In genomic region chr1:155261401-155261887, GRCh38 we compare ENCODE assay signal across 9 cellular contexts. TPM values are rescaled to one million over a fixed set of nuclear protein-coding genes. Genes with fewer than 3 reads are reported as not detected.
DNase-seq lines count a peak whose midpoint lies in the region; ATAC-seq, FAIRE-seq and TF ChIP-seq lines count a peak whose summit lies in the region.
"Had no signal": no experiment of that assay in that cellular context is flagged by ENCODE, and none has a peak within 500 bp of the region (broad histone marks: within the 10 kb centered on the region; RNA-seq: fewer than 3 reads in every experiment).

No MANE protein-coding gene starts in this region.

- H3K4me3 ChIP-seq in LNCaP clone FGC (ENCODE audit: low read depth, low read length) (peak overlapping the region; percentile 96), muscle layer of duodenum (ENCODE audit: low read depth in 1 of 2, low read length in 2 of 2) (peak overlapping the region; percentile 93 to 96)

- H3K9me3 Mint-ChIP-seq in activated T-cell treated with anti-CD3 and anti-CD28 coated beads, Interleukin-2, amount 50 U/mL, for 4 hours, result no peaks in the 10 kb centered on the region

- ATAC-seq in activated T-cell treated with anti-CD3 and anti-CD28 coated beads, Interleukin-2, amount 50 U/mL, for 4 hours, result peak; percentile 39

- H3K9me3 ChIP-seq in muscle layer of duodenum (ENCODE audit: control insufficient read depth in 1 of 2, low read length in 2 of 2), result no peaks in the 10 kb centered on the region

- H3K4me3 Mint-ChIP-seq in activated T-cell treated with anti-CD3 and anti-CD28 coated beads, Interleukin-2, amount 50 U/mL, for 4 hours, result peak overlapping the region; percentile 99

- TF ChIP-seq CTCF in LNCaP clone FGC (IDR thresholded peaks at IDR 0.05; ENCODE audit: control insufficient read depth, extremely low read depth, insufficient read depth) (no peak), GM13977 (IDR thresholded peaks at IDR 0.05; ENCODE audit: extremely low read depth, insufficient read depth, missing control alignments) (no peak)

- FAIRE-seq in GM12891 (lab: Jason Lieb, UNC), result no peak

- H3K4me1 ChIP-seq in muscle layer of duodenum (ENCODE audit: control insufficient read depth in 1 of 2, insufficient read depth in 2 of 2, low read length in 2 of 2), result peaks cover 11 to 17% of the 10 kb centered on the region in 2 donors

- in situ Hi-C loops in GM13977 (cut with MboI; ENCODE audit: low pct_unique_long_range_greater_than_20kb, low sequenced_read_pairs, unreplicated experiment), result loop anchor here (25.0 kb wide), 1 partner anchor 326 kb away; no protein-coding TSS in a partner anchor

- H3K4me1 Mint-ChIP-seq in activated T-cell treated with anti-CD3 and anti-CD28 coated beads, Interleukin-2, amount 50 U/mL, for 4 hours (ENCODE audit: low read depth), result peaks cover 32% of the 10 kb centered on the region

- H3K27me3 Mint-ChIP-seq in activated T-cell treated with anti-CD3 and anti-CD28 coated beads, Interleukin-2, amount 50 U/mL, for 4 hours (ENCODE audit: low read depth), result no peaks in the 10 kb centered on the region

- TF ChIP-seq POLR2A in GM12891 (IDR thresholded peaks at IDR 0.05; ENCODE audit: low read depth, low read length), result no peak

- H3K36me3 ChIP-seq in muscle layer of duodenum (ENCODE audit: control insufficient read depth in 1 of 2, insufficient read depth in 2 of 2, low read length in 2 of 2), result peaks cover 41 to 54% of the 10 kb centered on the region in 2 donors

- peak overlapping the region; percentile 77 for H3K27ac ChIP-seq in caudate nucleus (ENCODE audit: low read depth, low read length)
- peak overlapping the region; percentile 83 for H3K27ac ChIP-seq in muscle layer of duodenum (ENCODE audit: low read length)

- H3K27me3 ChIP-seq in muscle layer of duodenum (ENCODE audit: low read depth, low read length), result no peaks in the 10 kb centered on the region

- DNase-seq in activated T-cell treated with anti-CD3 and anti-CD28 coated beads, Interleukin-2, amount 50 U/mL, for 4 hours, result no peak
- no peak for DNase-seq in activated T-cell treated with anti-CD3 and anti-CD28 coated beads, Interleukin-2, amount 50 U/mL, for 1 hour
- no peak for DNase-seq in LNCaP clone FGC (ENCODE audit: low read depth)
- peak in 3 of 61 donors; percentile 39 to 44 (median 43) for DNase-seq in caudate nucleus (lab: John Stamatoyannopoulos, UW)
- no peak for DNase-seq in GM13977 (ENCODE audit: low spot score)
- DNase-seq in GM12891 (ENCODE audit: insufficient read length, low spot score), result no peak
- DNase-seq in NCI-H187 (lab: John Stamatoyannopoulos, UW), result no peak

- H3K36me3 Mint-ChIP-seq in activated T-cell treated with anti-CD3 and anti-CD28 coated beads, Interleukin-2, amount 50 U/mL, for 4 hours (ENCODE audit: insufficient read depth), result peaks cover 52% of the 10 kb centered on the region

TF ChIP-seq in GM12891, 5 proteins besides CTCF, POLR2A, EP300 and RAD21:
- TF ChIP-seq PAX5 (IDR thresholded peaks at IDR 0.05; ENCODE audit: insufficient read depth, low read length, severe bottlenecking) (no peak), SPI1 (IDR thresholded peaks at IDR 0.05; ENCODE audit: low read depth, low read length) (no peak)

RNA-seq across cellular contexts. Expression of gene SCAMP3, which starts 0.7 kb away (rescaled TPM):
- total RNA-seq in activated T-cell treated with anti-CD3 and anti-CD28 coated beads, Interleukin-2, amount 50 U/mL, for 4 hours, result 100 to 1,000 TPM; 193 to 214 (median 208) TPM
- polyA plus RNA-seq in GM12891 (2012; ENCODE audit: low read depth, missing spikeins), result 51.5 TPM

RNA-seq across cellular contexts. Expression of gene ENTREP3, which starts 6.2 kb away (rescaled TPM):
- total RNA-seq in activated T-cell treated with anti-CD3 and anti-CD28 coated beads, Interleukin-2, amount 50 U/mL, for 4 hours, result 10 to 100 TPM; 31.7 to 41.3 (median 39.8) TPM
- polyA plus RNA-seq in GM12891 (2012; ENCODE audit: low read depth, missing spikeins), result 14.4 TPM

RNA-seq across cellular contexts. Expression of gene CLK2, which starts 11.9 kb away (rescaled TPM):
- total RNA-seq in activated T-cell treated with anti-CD3 and anti-CD28 coated beads, Interleukin-2, amount 50 U/mL, for 4 hours, result 10 to 100 TPM; 64.2 to 68.4 (median 66.3) TPM
- 35.8 TPM for polyA plus RNA-seq in GM12891 (2012; ENCODE audit: low read depth, missing spikeins)

RNA-seq across cellular contexts. Expression of gene HCN3, which starts 15.8 kb away (rescaled TPM):
- total RNA-seq in activated T-cell treated with anti-CD3 and anti-CD28 coated beads, Interleukin-2, amount 50 U/mL, for 4 hours, result 1 to 10 TPM; 1.1 to 1.3 (median 1.3) TPM
- 1.6 TPM for polyA plus RNA-seq in GM12891 (2012; ENCODE audit: low read depth, missing spikeins)

RNA-seq across cellular contexts. Expression of gene PKLR, which starts 39.8 kb away (rescaled TPM):
- under 1 TPM in 2 of 3 donors, not detected in 1; 0.13 to 0.14 TPM for total RNA-seq in activated T-cell treated with anti-CD3 and anti-CD28 coated beads, Interleukin-2, amount 50 U/mL, for 4 hours
- 0.05 TPM for polyA plus RNA-seq in GM12891 (2012; ENCODE audit: low read depth, missing spikeins)
- total RNA-seq: dermis microvascular lymphatic vessel endothelial cell had no signal
